In the genomic region with DNA sequence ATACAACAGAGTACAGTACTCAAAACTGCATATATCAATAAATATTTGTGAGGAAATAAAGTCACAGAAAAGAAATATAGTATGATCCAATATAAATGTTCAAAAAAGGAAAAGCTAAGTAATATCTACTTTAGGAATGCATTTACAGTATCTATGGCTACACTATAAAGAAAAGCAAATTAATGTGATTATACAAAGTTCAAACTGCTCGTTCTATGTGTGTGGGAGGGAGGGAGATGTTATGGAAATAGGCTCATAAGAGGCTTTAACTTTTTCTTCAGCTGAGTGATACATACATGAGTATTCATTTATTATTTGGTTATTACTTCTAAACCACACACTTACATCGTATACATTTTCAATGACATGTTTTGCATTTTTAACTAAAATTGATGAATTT, we compare ENCODE assay signal across 2 cellular contexts.
TF ChIP-seq lines count a peak whose summit lies in the region.

No MANE protein-coding gene starts in this region.

TF ChIP-seq in HCT116, 20 proteins besides CTCF, POLR2A, EP300 and RAD21:
- TF ChIP-seq EZH2 (IDR thresholded peaks at IDR 0.05) (no peak), SRF (IDR thresholded peaks at IDR 0.05; ENCODE audit: low read depth) (no peak), ZFX (IDR thresholded peaks at IDR 0.05) (no peak), ELF1 (IDR thresholded peaks at IDR 0.05; ENCODE audit: borderline replicate concordance, low read depth) (no peak), TCF7L2 (IDR thresholded peaks at IDR 0.05; ENCODE audit: borderline replicate concordance, extremely low read depth, insufficient read depth, insufficient read length) (no peak), YY1 (IDR thresholded peaks at IDR 0.05; ENCODE audit: extremely low read depth, insufficient replicate concordance, low read depth, low read length) (no peak), SIN3A (IDR thresholded peaks at IDR 0.05; ENCODE audit: low read depth) (no peak), JUND (IDR thresholded peaks at IDR 0.05) (no peak), EZH2phosphoT487 (IDR thresholded peaks at IDR 0.05; ENCODE audit: borderline replicate concordance) (no peak), FOSL1 (IDR thresholded peaks at IDR 0.05; ENCODE audit: low read depth) (no peak), SP1 (IDR thresholded peaks at IDR 0.05; ENCODE audit: low read depth) (no peak), EGR1 (IDR thresholded peaks at IDR 0.05; ENCODE audit: low read depth) (no peak), ZNF274 (IDR thresholded peaks at IDR 0.05; ENCODE audit: low read depth, low read length) (no peak), POLR2AphosphoS5 (IDR thresholded peaks at IDR 0.05; ENCODE audit: low read depth, low read length) (no peak), CEBPB (IDR thresholded peaks at IDR 0.05; ENCODE audit: low read depth) (no peak)
- TF ChIP-seq, protein P1, sequence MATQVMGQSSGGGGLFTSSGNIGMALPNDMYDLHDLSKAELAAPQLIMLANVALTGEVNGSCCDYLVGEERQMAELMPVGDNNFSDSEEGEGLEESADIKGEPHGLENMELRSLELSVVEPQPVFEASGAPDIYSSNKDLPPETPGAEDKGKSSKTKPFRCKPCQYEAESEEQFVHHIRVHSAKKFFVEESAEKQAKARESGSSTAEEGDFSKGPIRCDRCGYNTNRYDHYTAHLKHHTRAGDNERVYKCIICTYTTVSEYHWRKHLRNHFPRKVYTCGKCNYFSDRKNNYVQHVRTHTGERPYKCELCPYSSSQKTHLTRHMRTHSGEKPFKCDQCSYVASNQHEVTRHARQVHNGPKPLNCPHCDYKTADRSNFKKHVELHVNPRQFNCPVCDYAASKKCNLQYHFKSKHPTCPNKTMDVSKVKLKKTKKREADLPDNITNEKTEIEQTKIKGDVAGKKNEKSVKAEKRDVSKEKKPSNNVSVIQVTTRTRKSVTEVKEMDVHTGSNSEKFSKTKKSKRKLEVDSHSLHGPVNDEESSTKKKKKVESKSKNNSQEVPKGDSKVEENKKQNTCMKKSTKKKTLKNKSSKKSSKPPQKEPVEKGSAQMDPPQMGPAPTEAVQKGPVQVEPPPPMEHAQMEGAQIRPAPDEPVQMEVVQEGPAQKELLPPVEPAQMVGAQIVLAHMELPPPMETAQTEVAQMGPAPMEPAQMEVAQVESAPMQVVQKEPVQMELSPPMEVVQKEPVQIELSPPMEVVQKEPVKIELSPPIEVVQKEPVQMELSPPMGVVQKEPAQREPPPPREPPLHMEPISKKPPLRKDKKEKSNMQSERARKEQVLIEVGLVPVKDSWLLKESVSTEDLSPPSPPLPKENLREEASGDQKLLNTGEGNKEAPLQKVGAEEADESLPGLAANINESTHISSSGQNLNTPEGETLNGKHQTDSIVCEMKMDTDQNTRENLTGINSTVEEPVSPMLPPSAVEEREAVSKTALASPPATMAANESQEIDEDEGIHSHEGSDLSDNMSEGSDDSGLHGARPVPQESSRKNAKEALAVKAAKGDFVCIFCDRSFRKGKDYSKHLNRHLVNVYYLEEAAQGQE (IDR thresholded peaks at IDR 0.05; ENCODE audit: low read depth), result no peak
- TF ChIP-seq, protein P2, sequence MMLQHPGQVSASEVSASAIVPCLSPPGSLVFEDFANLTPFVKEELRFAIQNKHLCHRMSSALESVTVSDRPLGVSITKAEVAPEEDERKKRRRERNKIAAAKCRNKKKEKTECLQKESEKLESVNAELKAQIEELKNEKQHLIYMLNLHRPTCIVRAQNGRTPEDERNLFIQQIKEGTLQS (IDR thresholded peaks at IDR 0.05), result no peak
- TF ChIP-seq, protein P3, sequence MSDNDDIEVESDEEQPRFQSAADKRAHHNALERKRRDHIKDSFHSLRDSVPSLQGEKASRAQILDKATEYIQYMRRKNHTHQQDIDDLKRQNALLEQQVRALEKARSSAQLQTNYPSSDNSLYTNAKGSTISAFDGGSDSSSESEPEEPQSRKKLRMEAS (IDR thresholded peaks at IDR 0.05), result no peak

TF ChIP-seq in SK-N-SH, 30 proteins besides CTCF, POLR2A, EP300 and RAD21:
- TF ChIP-seq NRF1 (IDR thresholded peaks at IDR 0.05; ENCODE audit: low read depth, low read length) (no peak), ELF1 (IDR thresholded peaks at IDR 0.05) (no peak), TAF1 (IDR thresholded peaks at IDR 0.05; ENCODE audit: borderline replicate concordance, low read depth, low read length) (no peak), SMC3 (IDR thresholded peaks at IDR 0.05; ENCODE audit: low read depth, low read length) (no peak), CHD2 (IDR thresholded peaks at IDR 0.05; ENCODE audit: low read length, partially characterized antibody) (no peak), EZH2phosphoT487 (IDR thresholded peaks at IDR 0.05; ENCODE audit: borderline replicate concordance, low read depth) (no peak), GATA2 (CRISPR knock-in tag; IDR thresholded peaks at IDR 0.05) (no peak), MEF2A (IDR thresholded peaks at IDR 0.05; ENCODE audit: borderline replicate concordance, low read depth) (no peak), NFIC (IDR thresholded peaks at IDR 0.05; ENCODE audit: borderline replicate concordance) (no peak), RCOR1 (IDR thresholded peaks at IDR 0.05; ENCODE audit: low read length) (no peak), POLR2AphosphoS5 (IDR thresholded peaks at IDR 0.05; ENCODE audit: low read depth, low read length) (no peak), TCF12 (IDR thresholded peaks at IDR 0.05) (no peak), SIN3A (IDR thresholded peaks at IDR 0.05; ENCODE audit: borderline replicate concordance, low read depth, low read length) (no peak), RFX5 (IDR thresholded peaks at IDR 0.05; ENCODE audit: low read length) (no peak)
- TF ChIP-seq, protein P3 (IDR thresholded peaks at IDR 0.05; ENCODE audit: low read depth), result no peak
- TF ChIP-seq, protein P4, sequence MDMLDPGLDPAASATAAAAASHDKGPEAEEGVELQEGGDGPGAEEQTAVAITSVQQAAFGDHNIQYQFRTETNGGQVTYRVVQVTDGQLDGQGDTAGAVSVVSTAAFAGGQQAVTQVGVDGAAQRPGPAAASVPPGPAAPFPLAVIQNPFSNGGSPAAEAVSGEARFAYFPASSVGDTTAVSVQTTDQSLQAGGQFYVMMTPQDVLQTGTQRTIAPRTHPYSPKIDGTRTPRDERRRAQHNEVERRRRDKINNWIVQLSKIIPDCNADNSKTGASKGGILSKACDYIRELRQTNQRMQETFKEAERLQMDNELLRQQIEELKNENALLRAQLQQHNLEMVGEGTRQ (IDR thresholded peaks at IDR 0.05; ENCODE audit: borderline replicate concordance, low read depth, low read length), result no peak
- TF ChIP-seq, protein P5, sequence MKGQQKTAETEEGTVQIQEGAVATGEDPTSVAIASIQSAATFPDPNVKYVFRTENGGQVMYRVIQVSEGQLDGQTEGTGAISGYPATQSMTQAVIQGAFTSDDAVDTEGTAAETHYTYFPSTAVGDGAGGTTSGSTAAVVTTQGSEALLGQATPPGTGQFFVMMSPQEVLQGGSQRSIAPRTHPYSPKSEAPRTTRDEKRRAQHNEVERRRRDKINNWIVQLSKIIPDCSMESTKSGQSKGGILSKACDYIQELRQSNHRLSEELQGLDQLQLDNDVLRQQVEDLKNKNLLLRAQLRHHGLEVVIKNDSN (IDR thresholded peaks at IDR 0.05; ENCODE audit: borderline replicate concordance, low read depth), result no peak
- TF ChIP-seq, protein P6, sequence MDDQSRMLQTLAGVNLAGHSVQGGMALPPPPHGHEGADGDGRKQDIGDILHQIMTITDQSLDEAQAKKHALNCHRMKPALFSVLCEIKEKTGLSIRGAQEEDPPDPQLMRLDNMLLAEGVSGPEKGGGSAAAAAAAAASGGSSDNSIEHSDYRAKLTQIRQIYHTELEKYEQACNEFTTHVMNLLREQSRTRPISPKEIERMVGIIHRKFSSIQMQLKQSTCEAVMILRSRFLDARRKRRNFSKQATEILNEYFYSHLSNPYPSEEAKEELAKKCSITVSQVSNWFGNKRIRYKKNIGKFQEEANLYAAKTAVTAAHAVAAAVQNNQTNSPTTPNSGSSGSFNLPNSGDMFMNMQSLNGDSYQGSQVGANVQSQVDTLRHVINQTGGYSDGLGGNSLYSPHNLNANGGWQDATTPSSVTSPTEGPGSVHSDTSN (IDR thresholded peaks at IDR 0.05), result no peak
- TF ChIP-seq, protein P7, sequence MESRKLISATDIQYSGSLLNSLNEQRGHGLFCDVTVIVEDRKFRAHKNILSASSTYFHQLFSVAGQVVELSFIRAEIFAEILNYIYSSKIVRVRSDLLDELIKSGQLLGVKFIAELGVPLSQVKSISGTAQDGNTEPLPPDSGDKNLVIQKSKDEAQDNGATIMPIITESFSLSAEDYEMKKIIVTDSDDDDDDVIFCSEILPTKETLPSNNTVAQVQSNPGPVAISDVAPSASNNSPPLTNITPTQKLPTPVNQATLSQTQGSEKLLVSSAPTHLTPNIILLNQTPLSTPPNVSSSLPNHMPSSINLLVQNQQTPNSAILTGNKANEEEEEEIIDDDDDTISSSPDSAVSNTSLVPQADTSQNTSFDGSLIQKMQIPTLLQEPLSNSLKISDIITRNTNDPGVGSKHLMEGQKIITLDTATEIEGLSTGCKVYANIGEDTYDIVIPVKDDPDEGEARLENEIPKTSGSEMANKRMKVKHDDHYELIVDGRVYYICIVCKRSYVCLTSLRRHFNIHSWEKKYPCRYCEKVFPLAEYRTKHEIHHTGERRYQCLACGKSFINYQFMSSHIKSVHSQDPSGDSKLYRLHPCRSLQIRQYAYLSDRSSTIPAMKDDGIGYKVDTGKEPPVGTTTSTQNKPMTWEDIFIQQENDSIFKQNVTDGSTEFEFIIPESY (IDR thresholded peaks at IDR 0.05; ENCODE audit: borderline replicate concordance, low read depth), result no peak
- TF ChIP-seq, protein P1 (IDR thresholded peaks at IDR 0.05; ENCODE audit: low read depth, low read length), result no peak
